ENCODE assay signal across 8 cellular contexts in genomic region chr9:128881884-128882676, GRCh38. TPM values are rescaled to one million over a fixed set of nuclear protein-coding genes. Genes with fewer than 3 reads are reported as not detected.
DNase-seq lines count a peak whose midpoint lies in the region; ATAC-seq and TF ChIP-seq lines count a peak whose summit lies in the region.

KYAT1 (minus strand) TSS chr9:128881950; CDS start chr9:128845405, 36,545 bp downstream.
LRRC8A (plus strand) TSS chr9:128882133; CDS start chr9:128907165, 25,032 bp downstream.

- peaks cover 0 to 28% (median 5%) of the 10 kb centered on the region in 9 donors for H3K36me3 ChIP-seq in heart right ventricle
- peaks cover 0 to 29% (median 13%) of the 10 kb centered on the region in 4 donors for H3K36me3 ChIP-seq in upper lobe of left lung

- H3K27ac ChIP-seq in heart right ventricle, result peak within 1 kb of the TSS; percentile 96 to 100 (median 98)
- H3K27ac ChIP-seq in upper lobe of left lung, result peak within 1 kb of the TSS; percentile 93 to 99 (median 97)

- ATAC-seq in GM18498 (IDR thresholded peaks at IDR 0.05; ENCODE audit: unreplicated experiment) (peak; percentile 90), HG02885 (IDR thresholded peaks at IDR 0.05; ENCODE audit: poor library complexity, unreplicated experiment) (peak; percentile 83), heart right ventricle (peak; percentile 90 to 96 (median 94)), upper lobe of left lung (ENCODE audit: low FRiP score in 2 of 2) (peak; percentile 95 to 96)

- peak in 3 of 4 donors; percentile 80 to 90 (median 83) for TF ChIP-seq POLR2A in upper lobe of left lung (IDR thresholded peaks at IDR 0.05)

- peaks cover 4 to 79% (median 64%) of the 10 kb centered on the region in 9 donors for H3K4me1 ChIP-seq in heart right ventricle
- H3K4me1 ChIP-seq in upper lobe of left lung, result peaks cover 39 to 68% (median 45%) of the 10 kb centered on the region in 4 donors

- 0% methylated on average over 38 to 70 of the region's 70 CpGs for WGBS in heart right ventricle, 2 donors
- 0% methylated on average over 3 to 38 of the region's 70 CpGs for WGBS in upper lobe of left lung, 2 donors

- H3K4me3 ChIP-seq in heart right ventricle, result peak within 1 kb of the TSS; percentile 81 to 99 (median 96)
- H3K4me3 ChIP-seq in upper lobe of left lung, result peak within 1 kb of the TSS; percentile 80 to 98 (median 96)

- peak in 2 of 4 donors; percentile 14 to 57 for TF ChIP-seq EP300 in upper lobe of left lung (IDR thresholded peaks at IDR 0.05)

- H3K27me3 ChIP-seq in heart right ventricle, result no peaks in the 10 kb centered on the region
- no peaks in the 10 kb centered on the region for H3K27me3 ChIP-seq in upper lobe of left lung

- H3K9me3 ChIP-seq in heart right ventricle, result no peaks in the 10 kb centered on the region
- H3K9me3 ChIP-seq in upper lobe of left lung, result no peaks in the 10 kb centered on the region

- DNase-seq in NCI-H1694 (lab: John Stamatoyannopoulos, UW) (peak; percentile 85), amniotic epithelial cell (ENCODE audit: low read depth) (peak; percentile 92), heart right ventricle (peak; percentile 98 to 99), posterior cingulate gyrus (peak; percentile 96 to 100 (median 98)), upper lobe of left lung (peak; percentile 98 to 100)

- intact Hi-C loops in T-helper 1 cell treated with Interleukin-12 subunit alpha and Interleukin-12 subunit beta and Interleukin-4 antibody, amounts not matched to agents 30 ng/mL and 1 ng/mL, for 36 hours (cut with micrococcal nuclease), result loop anchor here (1.0 to 5.0 kb wide), 20 partner anchors 19 to 1095 kb away; partner anchors contain the start of genes CDK9, COQ4, CRAT and DOLK
- intact Hi-C loops in heart right ventricle (cut with DNase I), result loop anchor here in 8 of 10 donors (1.0 to 5.0 kb wide), 7 partner anchors 35 to 45 kb away; partner anchors contain the start of gene PHYHD1 (in 2 of the 8)
- intact Hi-C loops in posterior cingulate gyrus (cut with DNase I), result loop anchor here (5.0 kb wide), 1 partner anchor 40 kb away; the partner anchor contains the start of gene PHYHD1

- peak in 4 of 9 donors; percentile 14 to 39 (median 24) for TF ChIP-seq CTCF in heart right ventricle (IDR thresholded peaks at IDR 0.05)
- peak in 4 of 6 experiments; percentile 31 to 53 (median 40) for TF ChIP-seq CTCF in upper lobe of left lung (IDR thresholded peaks at IDR 0.05)

RNA-seq across cellular contexts. Expression of gene KYAT1, which starts in this region (rescaled TPM):
- total RNA-seq in T-helper 1 cell treated with Interleukin-12 subunit alpha and Interleukin-12 subunit beta and Interleukin-4 antibody, amounts not matched to agents 30 ng/mL and 1 ng/mL, for 36 hours, result 13.9 and 14.9 TPM in 2 replicates
- 10 to 100 TPM in 7 of 10 donors, 1 to 10 TPM in 3; 8.9 to 20.3 (median 11.1) TPM for total RNA-seq in heart right ventricle
- 10 to 100 TPM; 10.9 to 12.7 TPM for polyA plus RNA-seq in heart right ventricle
- 10 to 100 TPM in 1 of 6 donors, 1 to 10 TPM in 5; 3.9 to 10.5 (median 5.4) TPM for total RNA-seq in upper lobe of left lung

RNA-seq across cellular contexts. Expression of gene LRRC8A, which starts in this region (rescaled TPM):
- total RNA-seq in T-helper 1 cell treated with Interleukin-12 subunit alpha and Interleukin-12 subunit beta and Interleukin-4 antibody, amounts not matched to agents 30 ng/mL and 1 ng/mL, for 36 hours, result 60.1 and 60.2 TPM in 2 replicates
- total RNA-seq in heart right ventricle, result 10 to 100 TPM; 15.2 to 45.1 (median 19.6) TPM
- 10 to 100 TPM; 13.2 to 41.7 TPM for polyA plus RNA-seq in heart right ventricle
- 100 to 1,000 TPM in 2 of 6 donors, 10 to 100 TPM in 4; 49.0 to 132 (median 67.0) TPM for total RNA-seq in upper lobe of left lung

Comparison
In these comparisons a context has a peak if more than half of its experiments do, and no peak if none do; other contexts are left out.
1. Peak in every context shown above with its lines: DNase-seq, ATAC-seq, H3K4me3 ChIP-seq and H3K27ac ChIP-seq.